Comparison of ENCODE assay signal across 2 cellular contexts in the genomic region with DNA sequence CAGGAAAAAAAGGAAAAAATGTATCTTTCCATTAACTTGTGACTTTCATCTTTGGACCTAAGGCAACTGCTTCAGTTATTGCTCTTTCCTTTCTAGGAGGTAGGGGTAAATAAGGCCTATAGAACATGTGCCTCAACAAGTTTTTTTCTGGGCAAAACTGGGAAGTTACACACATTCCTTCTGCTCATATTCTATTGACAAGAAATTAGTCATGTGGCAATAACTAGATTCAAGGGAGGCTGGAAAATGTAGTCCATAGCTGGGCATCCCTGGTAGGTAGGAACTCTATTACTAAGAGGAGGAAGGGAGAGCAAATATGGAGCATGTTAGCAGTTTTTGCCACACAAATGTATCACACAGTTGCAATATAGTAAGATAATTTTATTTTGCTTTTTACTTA.
TF ChIP-seq lines count a peak whose summit lies in the region.

No MANE protein-coding gene starts in this region.

TF ChIP-seq in A549, 52 proteins besides CTCF, POLR2A, EP300 and RAD21:
- TF ChIP-seq, protein P1, sequence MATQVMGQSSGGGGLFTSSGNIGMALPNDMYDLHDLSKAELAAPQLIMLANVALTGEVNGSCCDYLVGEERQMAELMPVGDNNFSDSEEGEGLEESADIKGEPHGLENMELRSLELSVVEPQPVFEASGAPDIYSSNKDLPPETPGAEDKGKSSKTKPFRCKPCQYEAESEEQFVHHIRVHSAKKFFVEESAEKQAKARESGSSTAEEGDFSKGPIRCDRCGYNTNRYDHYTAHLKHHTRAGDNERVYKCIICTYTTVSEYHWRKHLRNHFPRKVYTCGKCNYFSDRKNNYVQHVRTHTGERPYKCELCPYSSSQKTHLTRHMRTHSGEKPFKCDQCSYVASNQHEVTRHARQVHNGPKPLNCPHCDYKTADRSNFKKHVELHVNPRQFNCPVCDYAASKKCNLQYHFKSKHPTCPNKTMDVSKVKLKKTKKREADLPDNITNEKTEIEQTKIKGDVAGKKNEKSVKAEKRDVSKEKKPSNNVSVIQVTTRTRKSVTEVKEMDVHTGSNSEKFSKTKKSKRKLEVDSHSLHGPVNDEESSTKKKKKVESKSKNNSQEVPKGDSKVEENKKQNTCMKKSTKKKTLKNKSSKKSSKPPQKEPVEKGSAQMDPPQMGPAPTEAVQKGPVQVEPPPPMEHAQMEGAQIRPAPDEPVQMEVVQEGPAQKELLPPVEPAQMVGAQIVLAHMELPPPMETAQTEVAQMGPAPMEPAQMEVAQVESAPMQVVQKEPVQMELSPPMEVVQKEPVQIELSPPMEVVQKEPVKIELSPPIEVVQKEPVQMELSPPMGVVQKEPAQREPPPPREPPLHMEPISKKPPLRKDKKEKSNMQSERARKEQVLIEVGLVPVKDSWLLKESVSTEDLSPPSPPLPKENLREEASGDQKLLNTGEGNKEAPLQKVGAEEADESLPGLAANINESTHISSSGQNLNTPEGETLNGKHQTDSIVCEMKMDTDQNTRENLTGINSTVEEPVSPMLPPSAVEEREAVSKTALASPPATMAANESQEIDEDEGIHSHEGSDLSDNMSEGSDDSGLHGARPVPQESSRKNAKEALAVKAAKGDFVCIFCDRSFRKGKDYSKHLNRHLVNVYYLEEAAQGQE (IDR thresholded peaks at IDR 0.05), result no peak
- no peak for TF ChIP-seq HOXB5 (CRISPR knock-in tag; IDR thresholded peaks at IDR 0.05)
- no peak for TF ChIP-seq ESRRA (IDR thresholded peaks at IDR 0.05; ENCODE audit: borderline replicate concordance, low read length)
- no peak for TF ChIP-seq TP53 (CRISPR knock-in tag; IDR thresholded peaks at IDR 0.05)
- TF ChIP-seq CHD2 (IDR thresholded peaks at IDR 0.05; ENCODE audit: low read length, partially characterized antibody), result no peak
- TF ChIP-seq ZSCAN20 (CRISPR knock-in tag; IDR thresholded peaks at IDR 0.05), result no peak
- no peak for TF ChIP-seq FOXS1 (CRISPR knock-in tag; IDR thresholded peaks at IDR 0.05)
- TF ChIP-seq, protein P2, sequence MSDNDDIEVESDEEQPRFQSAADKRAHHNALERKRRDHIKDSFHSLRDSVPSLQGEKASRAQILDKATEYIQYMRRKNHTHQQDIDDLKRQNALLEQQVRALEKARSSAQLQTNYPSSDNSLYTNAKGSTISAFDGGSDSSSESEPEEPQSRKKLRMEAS (IDR thresholded peaks at IDR 0.05), result no peak
- no peak for TF ChIP-seq EHMT2 (IDR thresholded peaks at IDR 0.05; ENCODE audit: low read depth)
- TF ChIP-seq FOSL2 (IDR thresholded peaks at IDR 0.05), result no peak
- TF ChIP-seq FOSL2 (CRISPR knock-in tag; IDR thresholded peaks at IDR 0.05), result no peak
- no peak for TF ChIP-seq GATA3 (IDR thresholded peaks at IDR 0.05; ENCODE audit: borderline replicate concordance)
- no peak for TF ChIP-seq NFE2L2 (conservative IDR thresholded peaks at IDR 0.05; ENCODE audit: low read length)
- TF ChIP-seq BHLHE40 (IDR thresholded peaks at IDR 0.05; ENCODE audit: low read depth, low read length), result no peak
- TF ChIP-seq JUN (IDR thresholded peaks at IDR 0.05), result no peak
- TF ChIP-seq ZFP36 (IDR thresholded peaks at IDR 0.05; ENCODE audit: borderline replicate concordance, partially characterized antibody), result no peak
- no peak for TF ChIP-seq KDM5A (IDR thresholded peaks at IDR 0.05)
- TF ChIP-seq CHD4 (IDR thresholded peaks at IDR 0.05; ENCODE audit: borderline replicate concordance), result no peak
- TF ChIP-seq, protein P3, sequence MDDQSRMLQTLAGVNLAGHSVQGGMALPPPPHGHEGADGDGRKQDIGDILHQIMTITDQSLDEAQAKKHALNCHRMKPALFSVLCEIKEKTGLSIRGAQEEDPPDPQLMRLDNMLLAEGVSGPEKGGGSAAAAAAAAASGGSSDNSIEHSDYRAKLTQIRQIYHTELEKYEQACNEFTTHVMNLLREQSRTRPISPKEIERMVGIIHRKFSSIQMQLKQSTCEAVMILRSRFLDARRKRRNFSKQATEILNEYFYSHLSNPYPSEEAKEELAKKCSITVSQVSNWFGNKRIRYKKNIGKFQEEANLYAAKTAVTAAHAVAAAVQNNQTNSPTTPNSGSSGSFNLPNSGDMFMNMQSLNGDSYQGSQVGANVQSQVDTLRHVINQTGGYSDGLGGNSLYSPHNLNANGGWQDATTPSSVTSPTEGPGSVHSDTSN (IDR thresholded peaks at IDR 0.05), result no peak

TF ChIP-seq in K562, 482 proteins besides CTCF, POLR2A, EP300 and RAD21:
- no peak for TF ChIP-seq ARID2 (IDR thresholded peaks at IDR 0.05)
- TF ChIP-seq, protein P4, sequence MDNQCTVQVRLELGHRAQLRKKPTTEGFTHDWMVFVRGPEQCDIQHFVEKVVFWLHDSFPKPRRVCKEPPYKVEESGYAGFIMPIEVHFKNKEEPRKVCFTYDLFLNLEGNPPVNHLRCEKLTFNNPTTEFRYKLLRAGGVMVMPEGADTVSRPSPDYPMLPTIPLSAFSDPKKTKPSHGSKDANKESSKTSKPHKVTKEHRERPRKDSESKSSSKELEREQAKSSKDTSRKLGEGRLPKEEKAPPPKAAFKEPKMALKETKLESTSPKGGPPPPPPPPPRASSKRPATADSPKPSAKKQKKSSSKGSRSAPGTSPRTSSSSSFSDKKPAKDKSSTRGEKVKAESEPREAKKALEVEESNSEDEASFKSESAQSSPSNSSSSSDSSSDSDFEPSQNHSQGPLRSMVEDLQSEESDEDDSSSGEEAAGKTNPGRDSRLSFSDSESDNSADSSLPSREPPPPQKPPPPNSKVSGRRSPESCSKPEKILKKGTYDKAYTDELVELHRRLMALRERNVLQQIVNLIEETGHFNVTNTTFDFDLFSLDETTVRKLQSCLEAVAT (IDR thresholded peaks at IDR 0.05), result no peak
- no peak for TF ChIP-seq CC2D1A (IDR thresholded peaks at IDR 0.05)
- TF ChIP-seq MTA3 (IDR thresholded peaks at IDR 0.05; ENCODE audit: borderline replicate concordance), result no peak
- TF ChIP-seq NUFIP1 (IDR thresholded peaks at IDR 0.05; ENCODE audit: partially characterized antibody), result no peak
- TF ChIP-seq BRD9 (IDR thresholded peaks at IDR 0.05; ENCODE audit: low read depth, partially characterized antibody), result no peak
TF ChIP-seq in K562: peak in this region for 0.
